In genomic region chr15:85541744-85542143, GRCh38 we compare ENCODE assay signal across 11 cellular contexts.
DNase-seq lines count a peak whose midpoint lies in the region; ATAC-seq and TF ChIP-seq lines count a peak whose summit lies in the region.
"Had no signal": no experiment of that assay in that cellular context is flagged by ENCODE, and none has a peak within 500 bp of the region (broad histone marks: within the 10 kb centered on the region; RNA-seq: fewer than 3 reads in every experiment).

No MANE protein-coding gene starts in this region.

- peaks cover 10% of the 10 kb centered on the region for H3K36me3 Mint-ChIP-seq in activated CD8-positive, alpha-beta memory T cell treated with anti-CD3 and anti-CD28 coated beads, Interleukin-2, amount 10 ng/mL, durations not matched to agents 7 days and 5 days
- H3K36me3 Mint-ChIP-seq in stimulated activated memory B cell treated with anti-CD40 and anti-IgM and Interleukin-4, amounts not matched to agents 10 μg/mL and 1 μg/mL and 100 μg/mL, for 72 hours = peaks cover 28% of the 10 kb centered on the region
- peaks cover 25% of the 10 kb centered on the region for H3K36me3 Mint-ChIP-seq in HFFc6 (ENCODE audit: low read depth)

- peak overlapping the region; percentile 73 for H3K27ac Mint-ChIP-seq in activated CD8-positive, alpha-beta memory T cell treated with anti-CD3 and anti-CD28 coated beads, Interleukin-2, amount 10 ng/mL, durations not matched to agents 7 days and 5 days
- peak overlapping the region; percentile 77 for H3K27ac Mint-ChIP-seq in stimulated activated memory B cell treated with anti-CD40 and anti-IgM and Interleukin-4, amounts not matched to agents 10 μg/mL and 1 μg/mL and 100 μg/mL, for 72 hours
- H3K27ac Mint-ChIP-seq in HFFc6 = no peak overlapping the region; the same call in 1 of the 2 replicates

- DNase-seq in activated CD8-positive, alpha-beta memory T cell treated with anti-CD3 and anti-CD28 coated beads, Interleukin-2, amount 10 ng/mL, durations not matched to agents 7 days and 5 days = peak; percentile 62
- no peak for DNase-seq in activated CD8-positive, alpha-beta memory T cell treated with anti-CD3 and anti-CD28 coated beads, Interleukin-2, amount 50 U/mL, for 48 hours
- peak; percentile 16 to 33 for DNase-seq in activated CD4-positive, alpha-beta T cell treated with anti-CD3 and anti-CD28 coated beads, Interleukin-2, amount 50 U/mL, for 48 hours
- DNase-seq in HFFc6 (no peak), NCI-H2029 (lab: John Stamatoyannopoulos, UW) (no peak)
- DNase-seq: activated naive CD4-positive, alpha-beta T cell treated with Interleukin-2 at 50 U/mL for 16 hours; Right ventricle myocardium superior had no signal

- peaks cover 70% of the 10 kb centered on the region for H3K4me1 Mint-ChIP-seq in activated CD8-positive, alpha-beta memory T cell treated with anti-CD3 and anti-CD28 coated beads, Interleukin-2, amount 10 ng/mL, durations not matched to agents 7 days and 5 days
- peaks cover 67% of the 10 kb centered on the region for H3K4me1 Mint-ChIP-seq in stimulated activated memory B cell treated with anti-CD40 and anti-IgM and Interleukin-4, amounts not matched to agents 10 μg/mL and 1 μg/mL and 100 μg/mL, for 72 hours
- peaks cover 27% of the 10 kb centered on the region for H3K4me1 Mint-ChIP-seq in HFFc6 (ENCODE audit: low read depth)

- no peaks in the 10 kb centered on the region for H3K9me3 Mint-ChIP-seq in activated CD8-positive, alpha-beta memory T cell treated with anti-CD3 and anti-CD28 coated beads, Interleukin-2, amount 10 ng/mL, durations not matched to agents 7 days and 5 days (ENCODE audit: low read depth)
- no peaks in the 10 kb centered on the region for H3K9me3 Mint-ChIP-seq in stimulated activated memory B cell treated with anti-CD40 and anti-IgM and Interleukin-4, amounts not matched to agents 10 μg/mL and 1 μg/mL and 100 μg/mL, for 72 hours
- H3K9me3 Mint-ChIP-seq in HFFc6 = no peaks in the 10 kb centered on the region
- H3K9me3 Mint-ChIP-seq: neural crest cell had no signal

- TF ChIP-seq CTCF in HFFc6 (IDR thresholded peaks at IDR 0.05) = no peak

- no peaks in the 10 kb centered on the region for H3K27me3 Mint-ChIP-seq in activated CD8-positive, alpha-beta memory T cell treated with anti-CD3 and anti-CD28 coated beads, Interleukin-2, amount 10 ng/mL, durations not matched to agents 7 days and 5 days
- H3K27me3 Mint-ChIP-seq in stimulated activated memory B cell treated with anti-CD40 and anti-IgM and Interleukin-4, amounts not matched to agents 10 μg/mL and 1 μg/mL and 100 μg/mL, for 72 hours = no peaks in the 10 kb centered on the region
- H3K27me3 Mint-ChIP-seq in HFFc6 (ENCODE audit: insufficient read depth) = no peaks in the 10 kb centered on the region; the same call in 1 of the 2 replicates

- CTCF ChIA-PET in activated CD8-positive, alpha-beta memory T cell treated with anti-CD3 and anti-CD28 coated beads, Interleukin-2, amount 10 ng/mL, durations not matched to agents 7 days and 5 days (lab: Charles Lee) = interaction anchor here (0.9 to 5.4 kb wide), 12 partner anchors 16 to 245 kb away, joined by 3 to 26 read pairs (median 3); no protein-coding TSS in a partner anchor

- no peak overlapping the region for H3K4me3 Mint-ChIP-seq in activated CD8-positive, alpha-beta memory T cell treated with anti-CD3 and anti-CD28 coated beads, Interleukin-2, amount 10 ng/mL, durations not matched to agents 7 days and 5 days
- H3K4me3 Mint-ChIP-seq in stimulated activated memory B cell treated with anti-CD40 and anti-IgM and Interleukin-4, amounts not matched to agents 10 μg/mL and 1 μg/mL and 100 μg/mL, for 72 hours = no peak overlapping the region
- H3K4me3 Mint-ChIP-seq in HFFc6 = no peak overlapping the region
- H3K4me3 Mint-ChIP-seq: neural crest cell had no signal

- peak; percentile 70 for ATAC-seq in activated CD8-positive, alpha-beta memory T cell treated with anti-CD3 and anti-CD28 coated beads, Interleukin-2, amount 10 ng/mL, durations not matched to agents 7 days and 5 days
- ATAC-seq in HG02642 (IDR thresholded peaks at IDR 0.05; ENCODE audit: poor library complexity, unreplicated experiment) (peak; percentile 70), esophagus mucosa (no peak)
- peak; percentile 96 for ATAC-seq in stimulated activated memory B cell treated with anti-CD40 and anti-IgM and Interleukin-4, amounts not matched to agents 10 μg/mL and 1 μg/mL and 100 μg/mL, for 72 hours

Comparison
In these comparisons a context has a peak if more than half of its experiments do, and no peak if none do; other contexts are left out.
1. DNase-seq: peak in activated CD8-positive, alpha-beta memory T cell treated with anti-CD3 and anti-CD28 coated beads, Interleukin-2, amount 10 ng/mL, durations not matched to agents 7 days and 5 days (single experiment) and activated CD4-positive, alpha-beta T cell treated with anti-CD3 and anti-CD28 coated beads, Interleukin-2, amount 50 U/mL, for 48 hours (2 of 2); none in activated CD8-positive, alpha-beta memory T cell treated with anti-CD3 and anti-CD28 coated beads, Interleukin-2, amount 50 U/mL, for 48 hours (single experiment), HFFc6 (single experiment) and NCI-H2029 (single experiment).